ENCODE assay signal across 1 cellular context in genomic region chr16:1331712-1332617, GRCh38.
TF ChIP-seq lines count a peak whose summit lies in the region.

No MANE protein-coding gene starts in this region.

TF ChIP-seq in HepG2, 621 proteins besides CTCF, POLR2A, EP300 and RAD21 (continued from another document and continues in another):
- TF ChIP-seq FOXA3 (CRISPR knock-in tag; IDR thresholded peaks at IDR 0.05) (peak; percentile 76), ZNF501 (CRISPR knock-in tag; IDR thresholded peaks at IDR 0.05) (peak; percentile 62; the same call in 1 of the 2 replicates), SAP130 (CRISPR knock-in tag; IDR thresholded peaks at IDR 0.05; ENCODE audit: low read depth) (peak; percentile 91), TFAP4 (IDR thresholded peaks at IDR 0.05; ENCODE audit: borderline replicate concordance, low read depth) (peak; percentile 93), PHF8 (CRISPR knock-in tag; IDR thresholded peaks at IDR 0.05) (peak; percentile 17; the same call in 1 of the 2 replicates), RXRB (CRISPR knock-in tag; IDR thresholded peaks at IDR 0.05; ENCODE audit: borderline replicate concordance) (peak; percentile 31; the same call in 1 of the 2 replicates), ZBTB4 (CRISPR knock-in tag; IDR thresholded peaks at IDR 0.05; ENCODE audit: borderline replicate concordance) (peak; percentile 20; the same call in 1 of the 2 replicates), ZNF609 (CRISPR knock-in tag; IDR thresholded peaks at IDR 0.05; ENCODE audit: borderline replicate concordance) (0 out of 2 replicates have a peak, but pooled peaks have one; percentile 9), BCL6 (CRISPR knock-in tag; IDR thresholded peaks at IDR 0.05) (no peak), ZFX (CRISPR knock-in tag; IDR thresholded peaks at IDR 0.05; ENCODE audit: low read depth) (peak; percentile 73), FOXK1 (CRISPR knock-in tag; IDR thresholded peaks at IDR 0.05; ENCODE audit: borderline replicate concordance, low read depth) (peak; percentile 64; the same call in 1 of the 2 replicates), ZNF143 (CRISPR knock-in tag; IDR thresholded peaks at IDR 0.05) (no peak), ZNF563 (CRISPR knock-in tag; IDR thresholded peaks at IDR 0.05) (0 out of 2 replicates have a peak, but pooled peaks have one; percentile 6), UBTF (CRISPR knock-in tag; IDR thresholded peaks at IDR 0.05) (peak; percentile 35; the same call in 1 of the 2 replicates), ZNF44 (CRISPR knock-in tag; IDR thresholded peaks at IDR 0.05) (no peak), PLRG1 (conservative IDR thresholded peaks at IDR 0.05) (no peak), ESRRA (CRISPR knock-in tag; IDR thresholded peaks at IDR 0.05; ENCODE audit: low read depth) (no peak), HES4 (CRISPR knock-in tag; IDR thresholded peaks at IDR 0.05; ENCODE audit: borderline replicate concordance) (peak; percentile 38; the same call in 1 of the 2 replicates), FOXA1 (IDR thresholded peaks at IDR 0.05) (no peak), FOXA1 (CRISPR knock-in tag; IDR thresholded peaks at IDR 0.05) (peak; percentile 91), STAT6 (CRISPR knock-in tag; IDR thresholded peaks at IDR 0.05; ENCODE audit: borderline replicate concordance) (0 out of 2 replicates have a peak, but pooled peaks have one; percentile 63), RFX3 (CRISPR knock-in tag; IDR thresholded peaks at IDR 0.05) (peak; percentile 89), SKI (IDR thresholded peaks at IDR 0.05; ENCODE audit: partially characterized antibody) (no peak), PPARG (CRISPR knock-in tag; conservative IDR thresholded peaks at IDR 0.05) (no peak), DRAP1 (CRISPR knock-in tag; IDR thresholded peaks at IDR 0.05) (peak; percentile 19; the same call in 1 of the 2 replicates), ELF4 (CRISPR knock-in tag; IDR thresholded peaks at IDR 0.05; ENCODE audit: borderline replicate concordance) (peak; percentile 38; the same call in 1 of the 2 replicates), IRF1 (CRISPR knock-in tag; IDR thresholded peaks at IDR 0.05; ENCODE audit: low read depth) (0 out of 2 replicates have a peak, but pooled peaks have one; percentile 21), KLF15 (CRISPR knock-in tag; IDR thresholded peaks at IDR 0.05; ENCODE audit: borderline replicate concordance) (no peak), ZNF691 (CRISPR knock-in tag; IDR thresholded peaks at IDR 0.05; ENCODE audit: borderline replicate concordance, low read depth) (0 out of 2 replicates have a peak, but pooled peaks have one; percentile 49), DBP (CRISPR knock-in tag; IDR thresholded peaks at IDR 0.05; ENCODE audit: not compliant biosample characterization) (peak; percentile 4), FOXP4 (CRISPR knock-in tag; IDR thresholded peaks at IDR 0.05) (peak; percentile 91), ZBTB42 (CRISPR knock-in tag; IDR thresholded peaks at IDR 0.05) (peak; percentile 21; the same call in 1 of the 2 replicates), DZIP1 (CRISPR knock-in tag; IDR thresholded peaks at IDR 0.05) (0 out of 2 replicates have a peak, but pooled peaks have one; percentile 15)
